Comparison of ENCODE assay signal across 10 cellular contexts in genomic region chr1:72397786-72398185, GRCh38.
DNase-seq lines count a peak whose midpoint lies in the region; ATAC-seq and TF ChIP-seq lines count a peak whose summit lies in the region.
"Had no signal": no experiment of that assay in that cellular context is flagged by ENCODE, and none has a peak within 500 bp of the region (broad histone marks: within the 10 kb centered on the region; RNA-seq: fewer than 3 reads in every experiment).

No MANE protein-coding gene starts in this region.

- H3K9me3 Mint-ChIP-seq in WTC11 (no peaks in the 10 kb centered on the region), natural killer cell (no peaks in the 10 kb centered on the region)

- peak; percentile 62 for DNase-seq in DMS153 (lab: John Stamatoyannopoulos, UW)
- peak; percentile 83 for DNase-seq in LHCN-M2 (ENCODE audit: low read depth)
- no peak for DNase-seq in WTC11 (ENCODE audit: low spot score)
- DNase-seq in kidney tubule cell (ENCODE audit: low spot score), result peak; percentile 20
- DNase-seq in T-helper 2 cell, result no peak
- DNase-seq in natural killer cell, result no peak
- DNase-seq: activated CD4-positive, alpha-beta T cell treated with anti-CD3 and anti-CD28 coated beads, Interleukin-2, amount 50 U/mL, for 48 hours; central memory CD4-positive, alpha-beta T cell had no signal

- CTCF ChIA-PET in WTC11 (lab: Charles Lee), result no interaction called here

- intact Hi-C loops in natural killer cell (cut with micrococcal nuclease), result no loop called here

- H3K4me3 Mint-ChIP-seq in WTC11, result no peak overlapping the region
- no peak overlapping the region for H3K4me3 Mint-ChIP-seq in natural killer cell

- no peaks in the 10 kb centered on the region for H3K36me3 Mint-ChIP-seq in WTC11
- no peaks in the 10 kb centered on the region for H3K36me3 Mint-ChIP-seq in natural killer cell

- H3K4me1 Mint-ChIP-seq in WTC11, result peaks cover 3% of the 10 kb centered on the region
- no peaks in the 10 kb centered on the region for H3K4me1 Mint-ChIP-seq in natural killer cell

- H3K27me3 Mint-ChIP-seq in WTC11 (ENCODE audit: low read depth), result no peaks in the 10 kb centered on the region
- H3K27me3 Mint-ChIP-seq in natural killer cell (ENCODE audit: low read depth in 2 of 2), result no peaks in the 10 kb centered on the region

- 0 out of 2 replicates have a peak overlapping the region, but pooled peaks have one; percentile 48 for H3K27ac Mint-ChIP-seq in WTC11
- no peak overlapping the region for H3K27ac Mint-ChIP-seq in natural killer cell

- TF ChIP-seq CTCF in WTC11 (IDR thresholded peaks at IDR 0.05) (no peak), natural killer cell (IDR thresholded peaks at IDR 0.05) (no peak)

- POLR2A ChIA-PET in WTC11 (lab: Charles Lee), result no interaction called here

- peak; percentile 72 for ATAC-seq in WTC11
- ATAC-seq in HG02970 (IDR thresholded peaks at IDR 0.05; ENCODE audit: low FRiP score, unreplicated experiment), result no peak
- no peak for ATAC-seq in natural killer cell
- ATAC-seq in GM19452 (IDR thresholded peaks at IDR 0.05; ENCODE audit: unreplicated experiment), result no peak

TF ChIP-seq in WTC11, 78 proteins besides CTCF, POLR2A, EP300 and RAD21:
- TF ChIP-seq MAX (CRISPR knock-in tag; IDR thresholded peaks at IDR 0.05), result no peak
- TF ChIP-seq IRF1 (CRISPR knock-in tag; IDR thresholded peaks at IDR 0.05), result no peak
- TF ChIP-seq ELF4 (CRISPR knock-in tag; IDR thresholded peaks at IDR 0.05; ENCODE audit: low read depth), result no peak
- no peak for TF ChIP-seq MLX (CRISPR knock-in tag; IDR thresholded peaks at IDR 0.05)

Comparison
In these comparisons a context has a peak if more than half of its experiments do, and no peak if none do; other contexts are left out.
1. DNase-seq: peak in DMS153 (single experiment), LHCN-M2 (single experiment) and kidney tubule cell (single experiment); none in WTC11 (single experiment), T-helper 2 cell (0 of 5) and natural killer cell (single experiment).